In genomic region chr18:57444301-57444759, GRCh38 we compare ENCODE assay signal across 17 cellular contexts. TPM values are rescaled to one million over a fixed set of nuclear protein-coding genes. Genes with fewer than 3 reads are reported as not detected.
A peak's percentile ranks its signal among the peaks of the same experiment; 100 is the strongest.
DNase-seq lines count a peak whose midpoint lies in the region; FAIRE-seq and TF ChIP-seq lines count a peak whose summit lies in the region.
"Had no signal": no experiment of that assay in that cellular context is flagged by ENCODE, and none has a peak within 500 bp of the region (broad histone marks: within the 10 kb centered on the region; RNA-seq: fewer than 3 reads in every experiment).

No MANE protein-coding gene starts in this region.

- H3K27me3 ChIP-seq in esophagus muscularis mucosa, result peaks cover 0 to 100% (median 44%) of the 10 kb centered on the region in 4 donors

- WGBS in esophagus muscularis mucosa, result 38% methylated on average over 3 of the region's 3 CpGs

- DNase-seq in COLO668 (lab: John Stamatoyannopoulos, UW; ENCODE audit: unreplicated experiment) (peak; percentile 23), NCI-H510A (lab: John Stamatoyannopoulos, UW) (peak; percentile 4), esophagus muscularis mucosa (ENCODE audit: extremely low spot score) (peak; percentile 62), progenitor cell of endocrine pancreas (ENCODE audit: low spot score, unreplicated experiment) (no peak), H54 (ENCODE audit: insufficient read length, low spot score) (no peak), KG1 (lab: John Stamatoyannopoulos, UW) (no peak), type B pancreatic cell (ENCODE audit: extremely low spot score, unreplicated experiment) (no peak)
- DNase-seq: CD8-positive, alpha-beta memory T cell; EL; H7; MG63; NCI-H1105; NCI-H1694 treated with DMSO at 0.1 percent for 48 hours; NCI-H2171 treated with DMSO at 0.1 percent for 48 hours; NK-92 treated with Interleukin-12 subunit alpha and Interleukin-12 subunit beta, amount 100 ng/mL, for 24 hours; PC-3; SK-N-SH had no signal

- no peaks in the 10 kb centered on the region for H3K27me3 Mint-ChIP-seq in progenitor cell of endocrine pancreas
- H3K27me3 Mint-ChIP-seq in type B pancreatic cell, result peaks cover 89% of the 10 kb centered on the region

- TF ChIP-seq CTCF in esophagus muscularis mucosa (IDR thresholded peaks at IDR 0.05) (no peak), progenitor cell of endocrine pancreas (IDR thresholded peaks at IDR 0.05; ENCODE audit: unreplicated experiment) (no peak), type B pancreatic cell (conservative IDR thresholded peaks at IDR 0.05) (no peak)

- no peak overlapping the region for H3K4me3 ChIP-seq in esophagus muscularis mucosa
- H3K4me3 ChIP-seq: MG63 had no signal

- H3K9me3 Mint-ChIP-seq in progenitor cell of endocrine pancreas (ENCODE audit: low read depth), result no peaks in the 10 kb centered on the region
- no peaks in the 10 kb centered on the region for H3K9me3 Mint-ChIP-seq in type B pancreatic cell

- peak overlapping the region; percentile 62 for H3K4me3 Mint-ChIP-seq in progenitor cell of endocrine pancreas (ENCODE audit: low read depth)
- no peak overlapping the region for H3K4me3 Mint-ChIP-seq in type B pancreatic cell
- H3K4me3 Mint-ChIP-seq: CD8-positive, alpha-beta memory T cell had no signal

- no peaks in the 10 kb centered on the region for H3K9me3 ChIP-seq in esophagus muscularis mucosa
- H3K9me3 ChIP-seq: MG63, SK-N-SH had no signal

- intact Hi-C loops in esophagus muscularis mucosa (cut with DNase I), result no loop called here

- peaks cover 76% of the 10 kb centered on the region for H3K4me1 Mint-ChIP-seq in progenitor cell of endocrine pancreas (ENCODE audit: low read depth)
- peaks cover 10% of the 10 kb centered on the region for H3K4me1 Mint-ChIP-seq in type B pancreatic cell (ENCODE audit: unreplicated experiment)

- H3K27ac ChIP-seq in esophagus muscularis mucosa (replicated peaks in 1 of 4), result no peak overlapping the region

- H3K36me3 Mint-ChIP-seq in progenitor cell of endocrine pancreas (ENCODE audit: insufficient read depth), result peaks cover 19% of the 10 kb centered on the region
- H3K36me3 Mint-ChIP-seq in type B pancreatic cell, result no peaks in the 10 kb centered on the region
- H3K36me3 Mint-ChIP-seq: CD8-positive, alpha-beta memory T cell had no signal

- TF ChIP-seq EP300 in esophagus muscularis mucosa (IDR thresholded peaks at IDR 0.05), result no peak

- TF ChIP-seq POLR2A in esophagus muscularis mucosa (IDR thresholded peaks at IDR 0.05; ENCODE audit: low read depth) (no peak), H54 (IDR thresholded peaks at IDR 0.05; ENCODE audit: low read depth, low read length) (no peak)

- peaks cover 15 to 24% (median 24%) of the 10 kb centered on the region in 4 donors for H3K4me1 ChIP-seq in esophagus muscularis mucosa

- H3K27ac Mint-ChIP-seq in progenitor cell of endocrine pancreas, result peak overlapping the region; percentile 91
- no peak overlapping the region for H3K27ac Mint-ChIP-seq in type B pancreatic cell
- H3K27ac Mint-ChIP-seq: CD8-positive, alpha-beta memory T cell had no signal

- FAIRE-seq in H54 (lab: Jason Lieb, UNC), result no peak

- H3K36me3 ChIP-seq in esophagus muscularis mucosa, result no peaks in the 10 kb centered on the region
- H3K36me3 ChIP-seq: MG63 had no signal

RNA-seq across cellular contexts. Expression of gene ONECUT2, which starts 9.2 kb away (rescaled TPM):
- under 1 TPM in 3 of 4 donors, not detected in 1; under 0.01 to 0.06 (median under 0.01) TPM for total RNA-seq in esophagus muscularis mucosa
- 92.2 and 110 TPM in 2 replicates for total RNA-seq in progenitor cell of endocrine pancreas
- total RNA-seq in type B pancreatic cell (ENCODE audit: low replicate concordance), result 6.8 and 16.1 TPM in 2 replicates
- total RNA-seq: CD8-positive, alpha-beta memory T cell had no signal

Comparison
In these comparisons a context has a peak if more than half of its experiments do, and no peak if none do; other contexts are left out.
1. DNase-seq: peak in COLO668 (single experiment), NCI-H510A (single experiment) and esophagus muscularis mucosa (single experiment); none in progenitor cell of endocrine pancreas (single experiment), H54 (single experiment), KG1 (single experiment) and type B pancreatic cell (single experiment).